Comparison of ENCODE assay signal across 8 cellular contexts in the genomic region with DNA sequence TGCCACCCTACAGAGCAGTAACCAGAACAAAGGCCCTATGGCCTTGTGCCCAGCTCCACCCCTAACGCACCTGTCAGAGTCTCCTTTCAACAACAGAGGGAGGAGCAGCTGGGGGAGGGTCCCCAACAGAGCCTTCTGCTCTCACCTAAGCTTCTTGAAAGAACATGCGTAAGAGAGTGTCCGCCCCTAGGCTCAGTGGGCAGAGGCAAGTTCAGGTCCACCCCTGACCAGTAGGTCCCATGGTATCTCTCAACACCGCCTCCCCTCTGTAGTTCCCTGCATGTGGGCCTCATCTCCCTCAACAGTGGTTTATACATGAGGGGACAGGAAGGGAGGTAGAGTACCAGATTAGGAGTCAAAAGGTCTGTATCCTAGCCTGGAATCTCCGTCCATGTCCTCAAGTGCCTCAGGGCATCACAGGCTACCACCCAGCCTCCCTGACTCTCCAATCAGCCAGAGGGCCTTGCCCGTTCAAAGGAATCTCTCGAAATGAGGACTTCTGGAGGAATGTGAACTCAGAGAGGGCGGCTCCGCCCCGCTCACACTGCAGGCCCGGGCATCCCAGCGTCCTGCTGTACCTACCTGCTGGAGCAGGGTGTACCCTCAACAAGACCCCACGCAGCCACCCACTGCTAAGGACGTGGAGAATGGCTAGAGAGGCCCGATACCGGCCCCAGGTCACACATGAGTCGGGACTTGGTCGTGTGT. TPM values are rescaled to one million over a fixed set of nuclear protein-coding genes. Genes with fewer than 3 reads are reported as not detected.
DNase-seq lines count a peak whose midpoint lies in the region; ATAC-seq, FAIRE-seq and TF ChIP-seq lines count a peak whose summit lies in the region.

No MANE protein-coding gene starts in this region.

- peak overlapping the region; percentile 88 for H3K4me3 Mint-ChIP-seq in astrocyte (ENCODE audit: unreplicated experiment)

- FAIRE-seq in astrocyte (lab: Jason Lieb, UNC), result no peak

- no peaks in the 10 kb centered on the region for H3K9me3 Mint-ChIP-seq in astrocyte (ENCODE audit: unreplicated experiment)

- no peaks in the 10 kb centered on the region for H4K20me1 ChIP-seq in astrocyte (ENCODE audit: insufficient read depth, low read length)

- ATAC-seq in HG02870 (IDR thresholded peaks at IDR 0.05; ENCODE audit: unreplicated experiment) (peak; percentile 4), HG02973 (IDR thresholded peaks at IDR 0.05; ENCODE audit: unreplicated experiment) (no peak)

- no peaks in the 10 kb centered on the region for H3K4me1 Mint-ChIP-seq in astrocyte (ENCODE audit: low read depth, unreplicated experiment)

- H3K9me3 ChIP-seq in astrocyte (ENCODE audit: insufficient read depth, low read depth, low read length) (no peaks in the 10 kb centered on the region), subcutaneous abdominal adipose tissue (ENCODE audit: control insufficient read depth in 5 of 5, low read length in 5 of 5) (no peaks in the 10 kb centered on the region)

- H3K36me3 ChIP-seq in astrocyte (ENCODE audit: insufficient read depth, low read length) (no peaks in the 10 kb centered on the region), subcutaneous abdominal adipose tissue (ENCODE audit: control insufficient read depth in 5 of 5, insufficient read depth in 5 of 5, low read length in 5 of 5) (peaks cover 0 to 3% (median 0%) of the 10 kb centered on the region in 5 donors)

- peaks cover 13% of the 10 kb centered on the region for H3K4me1 ChIP-seq in astrocyte (ENCODE audit: insufficient read depth, low read length)
- peaks cover 4 to 18% (median 11%) of the 10 kb centered on the region in 5 donors for H3K4me1 ChIP-seq in subcutaneous abdominal adipose tissue (ENCODE audit: control insufficient read depth in 5 of 5, insufficient read depth in 5 of 5, low read length in 5 of 5)

- H3K27ac ChIP-seq in astrocyte (ENCODE audit: low read depth, low read length) (peak overlapping the region; percentile 71), subcutaneous abdominal adipose tissue (ENCODE audit: low read depth, low read length) (peak overlapping the region; percentile 85)

- peak overlapping the region; percentile 91 for H2AFZ ChIP-seq in astrocyte (ENCODE audit: low read depth, low read length)

- H3K27me3 ChIP-seq in astrocyte (ENCODE audit: insufficient read depth, low read length), result no peaks in the 10 kb centered on the region
- no peaks in the 10 kb centered on the region for H3K27me3 ChIP-seq in subcutaneous abdominal adipose tissue (ENCODE audit: control insufficient read depth in 5 of 5, insufficient read depth in 4 of 5, low read length in 5 of 5)

- peak; percentile 23 to 30 for DNase-seq in NOMO-1 (lab: John Stamatoyannopoulos, UW; ENCODE audit: unreplicated experiment in 2 of 2)
- DNase-seq in NOMO-1 treated with dmso at 0.1 percent for 144 hours (lab: John Stamatoyannopoulos, UW; ENCODE audit: unreplicated experiment), result no peak
- DNase-seq in NCI-H345 treated with DMSO at 0.1 percent for 48 hours (lab: John Stamatoyannopoulos, UW; ENCODE audit: unreplicated experiment), result peak; percentile 61
- no peak for DNase-seq in astrocyte (ENCODE audit: low read depth)
- peak; percentile 93 for DNase-seq in islet precursor cell

- H3K27ac Mint-ChIP-seq in astrocyte (ENCODE audit: unreplicated experiment), result peak overlapping the region; percentile 72

- H3K4me2 ChIP-seq in astrocyte (ENCODE audit: low read length), result peak overlapping the region; percentile 91

- peaks cover 19% of the 10 kb centered on the region for H3K79me2 ChIP-seq in astrocyte (ENCODE audit: insufficient read depth, low read length)

- no peaks in the 10 kb centered on the region for H3K36me3 Mint-ChIP-seq in astrocyte (ENCODE audit: low read depth, unreplicated experiment)

- no peak for TF ChIP-seq CTCF in astrocyte (IDR thresholded peaks at IDR 0.05; ENCODE audit: insufficient read depth, low read depth, low read length)

- H3K4me3 ChIP-seq in astrocyte (ENCODE audit: insufficient read depth, low read depth, low read length) (peak overlapping the region; percentile 67), subcutaneous abdominal adipose tissue (ENCODE audit: low read depth in 1 of 5, low read length in 5 of 5) (peak overlapping the region; percentile 56 to 84 (median 81))

- H3K9ac ChIP-seq in astrocyte (ENCODE audit: low read length), result peak overlapping the region; percentile 78
- peak overlapping the region in 4 of 5 donors; percentile 83 to 94 (median 86) for H3K9ac ChIP-seq in subcutaneous abdominal adipose tissue (ENCODE audit: low read length in 5 of 5)

- H3K27me3 Mint-ChIP-seq in astrocyte (ENCODE audit: low read depth, unreplicated experiment), result no peaks in the 10 kb centered on the region

RNA-seq across cellular contexts. Expression of gene POC1A, which starts 0.7 kb away (rescaled TPM):
- total RNA-seq in astrocyte, result 3.1 and 3.7 TPM in 2 replicates

RNA-seq across cellular contexts. Expression of gene ALAS1, which starts 44.4 kb away (rescaled TPM):
- total RNA-seq in astrocyte, result 51.4 and 56.3 TPM in 2 replicates

Comparison
In these comparisons a context has a peak if more than half of its experiments do, and no peak if none do; other contexts are left out.
1. DNase-seq: peak in NOMO-1 (2 of 2), NCI-H345 treated with DMSO at 0.1 percent for 48 hours (single experiment) and islet precursor cell (single experiment); none in NOMO-1 treated with dmso at 0.1 percent for 144 hours (single experiment) and astrocyte (single experiment).